Comparison of ENCODE assay signal across 8 cellular contexts in genomic region chr14:52729925-52730707, GRCh38. TPM values are rescaled to one million over a fixed set of nuclear protein-coding genes. Genes with fewer than 3 reads are reported as not detected.
DNase-seq lines count a peak whose midpoint lies in the region; ATAC-seq and TF ChIP-seq lines count a peak whose summit lies in the region.

TSS of gene STYX (plus strand) at chr14:52730166. CDS start at chr14:52730475, 309 bp downstream.

- H3K4me1 ChIP-seq in mammary epithelial cell (ENCODE audit: insufficient read depth, low read length) (peaks cover 4% of the 10 kb centered on the region), iPS-20b (ENCODE audit: insufficient read depth, low read length) (peaks cover 6% of the 10 kb centered on the region)

- peaks cover 39% of the 10 kb centered on the region for H3K36me3 ChIP-seq in WERI-Rb-1
- H3K36me3 ChIP-seq in mammary epithelial cell (ENCODE audit: insufficient read depth, low read length) = peaks cover 12% of the 10 kb centered on the region
- peaks cover 49% of the 10 kb centered on the region for H3K36me3 ChIP-seq in iPS-20b (ENCODE audit: insufficient read depth, low read depth, low read length)

- in situ Hi-C loops in mammary epithelial cell (cut with MboI; ENCODE audit: low sequenced_read_pairs in 2 of 2) = no loop called here

- no peaks in the 10 kb centered on the region for H3K27me3 ChIP-seq in AG04450 (ENCODE audit: control insufficient read depth, insufficient read depth, low read length)
- H3K27me3 ChIP-seq in WERI-Rb-1 (ENCODE audit: insufficient read depth, low read depth, severe bottlenecking) = no peaks in the 10 kb centered on the region
- H3K27me3 ChIP-seq in mammary epithelial cell (ENCODE audit: insufficient read depth, low read length) = no peaks in the 10 kb centered on the region
- H3K27me3 ChIP-seq in iPS-20b (ENCODE audit: insufficient read depth, low read length) = no peaks in the 10 kb centered on the region

- peak within 1 kb of the TSS; percentile 77 for H3K4me2 ChIP-seq in mammary epithelial cell (ENCODE audit: insufficient read depth, low read depth, low read length)

- H3K27ac ChIP-seq in AG04450 (ENCODE audit: low read depth, low read length) (peak within 1 kb of the TSS; percentile 57), WERI-Rb-1 (peak within 1 kb of the TSS; percentile 82), mammary epithelial cell (ENCODE audit: insufficient read depth, low read depth, low read length) (peak within 1 kb of the TSS; percentile 70), iPS-20b (ENCODE audit: low read length) (peak within 1 kb of the TSS; percentile 91), skin epidermis (peak within 1 kb of the TSS; percentile 57 to 98 (median 92))

- H3K79me2 ChIP-seq in mammary epithelial cell (ENCODE audit: insufficient read depth, low read length) = peaks cover 37% of the 10 kb centered on the region

- TSS peak; percentile 36 for BruUV-seq in mammary epithelial cell (replicated peaks; lab: Mats Ljungman, UMichigan)

- dilution Hi-C loops in mammary epithelial cell (cut with HindIII; ENCODE audit: low sequenced_read_pairs) = no loop called here

- CTCF ChIA-PET in AG04450 (lab: Charles Lee) (interaction anchor here (0.6 kb wide), 1 partner anchor 178 kb away, joined by 3 read pairs; the partner anchor contains the start of gene TXNDC16), mammary epithelial cell (lab: Charles Lee; ENCODE audit: low non-redundant PET) (no interaction called here)

- H3K9me3 ChIP-seq in AG04450 (ENCODE audit: control insufficient read depth, insufficient read depth, low read length) = peaks cover 5% of the 10 kb centered on the region; the same call in 1 of the 2 replicates
- H3K9me3 ChIP-seq in WERI-Rb-1 (ENCODE audit: severe bottlenecking) = no peaks in the 10 kb centered on the region
- no peaks in the 10 kb centered on the region for H3K9me3 ChIP-seq in mammary epithelial cell (replicated peaks; ENCODE audit: insufficient read depth, low read length)
- H3K9me3 ChIP-seq in iPS-20b (ENCODE audit: insufficient read depth, low read depth, low read length) = no peaks in the 10 kb centered on the region

- H3K4me3 ChIP-seq in AG04450 (ENCODE audit: low read depth, low read length) = peak within 1 kb of the TSS; percentile 95
- H3K4me3 ChIP-seq in WERI-Rb-1 (ENCODE audit: low read depth, low read length) = peak within 1 kb of the TSS; percentile 93
- peak within 1 kb of the TSS; percentile 55 to 100 (median 95) for H3K4me3 ChIP-seq in mammary epithelial cell (replicated peaks in 1 of 3; ENCODE audit: insufficient read depth in 1 of 3, low read depth in 2 of 3, low read length in 3 of 3)
- peak within 1 kb of the TSS; percentile 95 for H3K4me3 ChIP-seq in iPS-20b (ENCODE audit: low read length)
- H3K4me3 ChIP-seq in skin epidermis = peak within 1 kb of the TSS; percentile 77 to 98 (median 82)

- ATAC-seq in GM18909 (IDR thresholded peaks at IDR 0.05; ENCODE audit: poor library complexity, unreplicated experiment) (peak; percentile 95), HG03159 (IDR thresholded peaks at IDR 0.05; ENCODE audit: unreplicated experiment) (peak; percentile 90)

- H3K9ac ChIP-seq in mammary epithelial cell (ENCODE audit: insufficient read depth, low read length) = peak within 1 kb of the TSS; percentile 85
- H3K9ac ChIP-seq in iPS-20b (ENCODE audit: low read depth, low read length) = peak within 1 kb of the TSS; percentile 91

- TF ChIP-seq CTCF in AG04450 (IDR thresholded peaks at IDR 0.05; ENCODE audit: low read depth, low read length) (no peak), WERI-Rb-1 (IDR thresholded peaks at IDR 0.05; ENCODE audit: low read depth, low read length) (no peak), mammary epithelial cell (conservative IDR thresholded peaks at IDR 0.05 in 1 of 2, IDR thresholded peaks at IDR 0.05 in 1 of 2; ENCODE audit: extremely low read depth in 1 of 2, insufficient read depth in 1 of 2, low read depth in 1 of 2, low read length in 2 of 2) (peak in 1 of 2 donors; percentile 15)

- 0% methylated on average over 4 of the region's 72 CpGs for WGBS in mammary epithelial cell (ENCODE audit: low coverage, missing lambda C conversion rate)

- peak within 1 kb of the TSS; percentile 97 for H2AFZ ChIP-seq in mammary epithelial cell (ENCODE audit: low read depth, low read length)

- DNase-seq in AG04450 (ENCODE audit: low read depth, low spot score) = peak; percentile 94
- peak; percentile 98 for DNase-seq in NCI-H2227 (lab: John Stamatoyannopoulos, UW; ENCODE audit: unreplicated experiment)
- DNase-seq in WERI-Rb-1 = peak; percentile 99
- DNase-seq in mammary epithelial cell = peak; percentile 99

- POLR2A ChIA-PET in AG04450 (lab: Yijun Ruan, JAX) = interaction anchor here (0.9 to 1.3 kb wide), 3 partner anchors 23 to 176 kb away, joined by 3 read pairs; partner anchors contain the start of gene ERO1A

- no peaks in the 10 kb centered on the region for H4K20me1 ChIP-seq in mammary epithelial cell (ENCODE audit: insufficient read depth, low read length)

- intact Hi-C loops in mammary epithelial cell (cut with micrococcal nuclease) = loop anchor here (5.0 kb wide), 2 partner anchors 52 to 53 kb away; no protein-coding TSS in a partner anchor

RNA-seq across cellular contexts. Expression of gene STYX, which starts in this region (rescaled TPM):
- polyA plus RNA-seq in AG04450 (2011; rRNA removed) (9.7 and 13.1 TPM in 2 replicates), mammary epithelial cell (5.5 TPM)
- polyA minus RNA-seq in AG04450 (2011; rRNA and poly(A)+ RNA removed) = 5.1 and 8.5 TPM in 2 replicates
- 10 to 100 TPM; 14.0 to 23.2 TPM for total RNA-seq in mammary epithelial cell
- polyA minus RNA-seq in mammary epithelial cell = 5.0 TPM

Comparison
In these comparisons a context has a peak if more than half of its experiments do, and no peak if none do; other contexts are left out.
1. Peak in every context shown above with its lines: DNase-seq, ATAC-seq, H3K4me3 ChIP-seq and H3K27ac ChIP-seq.